11 cellular contexts compared by ENCODE assay signal in the genomic region with DNA sequence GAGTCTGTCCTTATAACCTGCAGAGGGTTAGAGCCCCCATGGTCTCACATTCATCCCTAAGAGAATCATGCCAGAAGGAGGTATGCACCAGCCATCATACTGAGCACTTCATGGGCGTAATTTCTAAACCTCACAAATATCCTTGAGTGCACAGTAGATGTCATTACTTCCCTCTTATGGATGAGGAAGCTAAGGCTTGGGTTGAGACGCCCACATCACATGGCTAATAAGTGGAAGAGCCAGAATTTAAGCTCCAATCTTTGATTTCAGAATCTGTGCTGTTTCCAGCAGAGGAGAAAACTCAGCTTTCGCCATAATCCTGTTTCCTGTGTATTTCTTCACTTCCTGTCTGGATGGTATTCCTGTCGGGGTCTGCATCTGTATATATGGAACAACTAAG. TPM values are rescaled to one million over a fixed set of nuclear protein-coding genes. Genes with fewer than 3 reads are reported as not detected.
DNase-seq lines count a peak whose midpoint lies in the region; ATAC-seq and TF ChIP-seq lines count a peak whose summit lies in the region.
"Had no signal": no experiment of that assay in that cellular context is flagged by ENCODE, and none has a peak within 500 bp of the region (broad histone marks: within the 10 kb centered on the region; RNA-seq: fewer than 3 reads in every experiment).

No MANE protein-coding gene starts in this region.

- no peak overlapping the region for H3K18ac ChIP-seq in trophoblast cell (ENCODE audit: low read length)

- H3K27me3 Mint-ChIP-seq in CD14-positive monocyte (ENCODE audit: low read depth in 3 of 3): no peaks in the 10 kb centered on the region
- H3K27me3 Mint-ChIP-seq in dendritic cell treated with granulocyte-macrophage colony-stimulating factor and Interleukin-4, amounts not matched to agents 40 ng/mL and 50 ng/mL, for 4 days: no peaks in the 10 kb centered on the region
- H3K27me3 Mint-ChIP-seq: effector memory CD8-positive, alpha-beta T cell had no signal

- H3K9ac ChIP-seq in KMS-11: peak overlapping the region; percentile 51; the same call in 1 of the 2 replicates
- H3K9ac ChIP-seq in trophoblast cell (ENCODE audit: low read length): no peak overlapping the region

- H3K4me3 Mint-ChIP-seq in CD14-positive monocyte: no peak overlapping the region
- peak overlapping the region; percentile 13 for H3K4me3 Mint-ChIP-seq in dendritic cell treated with granulocyte-macrophage colony-stimulating factor and Interleukin-4, amounts not matched to agents 40 ng/mL and 50 ng/mL, for 4 days

- no peaks in the 10 kb centered on the region for H3K27me3 ChIP-seq in KMS-11 (ENCODE audit: insufficient read depth, low read depth)
- H3K27me3 ChIP-seq in trophoblast cell (ENCODE audit: insufficient read depth, low read length): no peaks in the 10 kb centered on the region

- peaks cover 85% of the 10 kb centered on the region for H3K4me1 ChIP-seq in KMS-11 (ENCODE audit: low read depth, poor library complexity, severe bottlenecking)
- H3K4me1 ChIP-seq in trophoblast cell (ENCODE audit: control insufficient read depth in 1 of 2, insufficient read depth in 2 of 2, low read length in 2 of 2): peaks cover 7 to 8% of the 10 kb centered on the region in 2 experiments

- CTCF ChIA-PET in GM10248 (lab: Yijun Ruan, JAX): interaction anchor here (1.0 to 22.9 kb wide), 10 partner anchors 10 to 526 kb away, joined by 3 to 543 read pairs (median 8); partner anchors contain the start of genes ALKBH2 and SELPLG

- H3K4me3 ChIP-seq in KMS-11 (IDR thresholded peaks at IDR 0.05; ENCODE audit: insufficient read depth, low read depth, low read length) (no peak overlapping the region), trophoblast cell (ENCODE audit: low read depth, low read length) (no peak overlapping the region)

- no peak overlapping the region for H4K8ac ChIP-seq in trophoblast cell (ENCODE audit: low read depth, low read length)

- DNase-seq in CD14-positive monocyte (ENCODE audit: low spot score): peak; percentile 68
- DNase-seq in trophoblast cell: peak in 1 of 2 donors; percentile 10
- no peak for DNase-seq in activated CD4-positive, CD25-positive, alpha-beta regulatory T cell (lab: John Stamatoyannopoulos, UW)
- no peak for DNase-seq in mucosa of gallbladder (ENCODE audit: low spot score)
- no peak for DNase-seq in GM10248 (ENCODE audit: extremely low spot score)
- DNase-seq: anterior cingulate cortex; effector memory CD8-positive, alpha-beta T cell; NCI-H526 had no signal

- H3K23ac ChIP-seq in trophoblast cell (ENCODE audit: low read length): no peak overlapping the region

- no peaks in the 10 kb centered on the region for H3K9me3 ChIP-seq in trophoblast cell (ENCODE audit: insufficient read depth, low read depth, low read length)

- H3K79me1 ChIP-seq in trophoblast cell (ENCODE audit: low read length): peaks cover 27% of the 10 kb centered on the region

- no peaks in the 10 kb centered on the region for H4K20me1 ChIP-seq in KMS-11 (ENCODE audit: insufficient read depth)

- H2BK12ac ChIP-seq in trophoblast cell (ENCODE audit: low read length): no peak overlapping the region

- no peak overlapping the region for H3K14ac ChIP-seq in trophoblast cell (ENCODE audit: low read length)

- H3K79me2 ChIP-seq in KMS-11 (ENCODE audit: insufficient read depth, low read depth) (peaks cover 19% of the 10 kb centered on the region; the same call in 1 of the 2 replicates), trophoblast cell (ENCODE audit: control insufficient read depth, insufficient read depth, low read length, poor library complexity) (peaks cover 8% of the 10 kb centered on the region)

- no peak for ATAC-seq in GM21423 (IDR thresholded peaks at IDR 0.05; ENCODE audit: unreplicated experiment)
- ATAC-seq: effector memory CD8-positive, alpha-beta T cell had no signal

- no peak overlapping the region for H2BK120ac ChIP-seq in trophoblast cell (ENCODE audit: insufficient read depth, low read length, poor library complexity)

- peak overlapping the region; percentile 14 for H2BK5ac ChIP-seq in trophoblast cell (ENCODE audit: low read depth, low read length, poor library complexity)

- H3K9me3 Mint-ChIP-seq in CD14-positive monocyte: no peaks in the 10 kb centered on the region
- H3K9me3 Mint-ChIP-seq in dendritic cell treated with granulocyte-macrophage colony-stimulating factor and Interleukin-4, amounts not matched to agents 40 ng/mL and 50 ng/mL, for 4 days: no peaks in the 10 kb centered on the region
- H3K9me3 Mint-ChIP-seq: effector memory CD8-positive, alpha-beta T cell had no signal

- no peaks in the 10 kb centered on the region for H3K36me3 ChIP-seq in KMS-11 (ENCODE audit: insufficient read depth)
- peaks cover 20 to 47% of the 10 kb centered on the region in 2 experiments for H3K36me3 ChIP-seq in trophoblast cell (ENCODE audit: control insufficient read depth in 1 of 2, insufficient read depth in 2 of 2, low read length in 2 of 2)

- H2AFZ ChIP-seq in KMS-11 (ENCODE audit: low read depth): no peak overlapping the region
- no peak overlapping the region for H2AFZ ChIP-seq in trophoblast cell (ENCODE audit: insufficient read depth, low read length, poor library complexity)

- WGBS in trophoblast cell (ENCODE audit: extremely low coverage, insufficient coverage, insufficient read length): no CpG with 5 or more reads among the region's 4 CpGs

- intact Hi-C loops in CD14-positive monocyte (cut with micrococcal nuclease): loop anchor here in 1 of 2 donors (10.0 kb wide), 1 partner anchor 387 kb away; no protein-coding TSS in a partner anchor
- intact Hi-C loops in dendritic cell treated with granulocyte-macrophage colony-stimulating factor and Interleukin-4, amounts not matched to agents 40 ng/mL and 50 ng/mL, for 4 days (cut with micrococcal nuclease): no loop called here

- H3K36me3 Mint-ChIP-seq in CD14-positive monocyte: peaks cover 50 to 55% of the 10 kb centered on the region in 2 donors
- peaks cover 73% of the 10 kb centered on the region for H3K36me3 Mint-ChIP-seq in dendritic cell treated with granulocyte-macrophage colony-stimulating factor and Interleukin-4, amounts not matched to agents 40 ng/mL and 50 ng/mL, for 4 days (ENCODE audit: low read depth)

- no peak overlapping the region for H3K4ac ChIP-seq in trophoblast cell (ENCODE audit: low read depth, low read length)

- H3K27ac ChIP-seq in KMS-11 (peak overlapping the region; percentile 94), trophoblast cell (ENCODE audit: low read depth, low read length) (peak overlapping the region; percentile 28)

- H3K4me2 ChIP-seq in KMS-11 (peak overlapping the region; percentile 99), trophoblast cell (ENCODE audit: low read length) (no peak overlapping the region)

- POLR2A ChIA-PET in GM10248 (lab: Yijun Ruan, JAX): interaction anchor here (0.5 to 2.4 kb wide), 3 partner anchors 50 to 68 kb away, joined by 3 to 12 read pairs (median 4); no protein-coding TSS in a partner anchor

- H3K27ac Mint-ChIP-seq in CD14-positive monocyte: peak overlapping the region; percentile 73 to 93 (median 91)
- H3K27ac Mint-ChIP-seq in dendritic cell treated with granulocyte-macrophage colony-stimulating factor and Interleukin-4, amounts not matched to agents 40 ng/mL and 50 ng/mL, for 4 days: peak overlapping the region; percentile 86

- H2AK5ac ChIP-seq in trophoblast cell (ENCODE audit: low read length): no peak overlapping the region

- no peak overlapping the region for H4K91ac ChIP-seq in trophoblast cell (ENCODE audit: low read depth, low read length)

- no peak overlapping the region for H4K12ac ChIP-seq in trophoblast cell (ENCODE audit: low read depth, low read length)

- TF ChIP-seq CTCF in CD14-positive monocyte (IDR thresholded peaks at IDR 0.05): no peak
- TF ChIP-seq CTCF in KMS-11 (conservative IDR thresholded peaks at IDR 0.05; ENCODE audit: low read depth, low read length): no peak
- TF ChIP-seq CTCF in GM10248 (IDR thresholded peaks at IDR 0.05; ENCODE audit: control extremely low read depth, extremely low read depth, low read depth, missing control alignments): no peak

- peaks cover 32% of the 10 kb centered on the region for H3K4me1 Mint-ChIP-seq in CD14-positive monocyte
- peaks cover 47% of the 10 kb centered on the region for H3K4me1 Mint-ChIP-seq in dendritic cell treated with granulocyte-macrophage colony-stimulating factor and Interleukin-4, amounts not matched to agents 40 ng/mL and 50 ng/mL, for 4 days (ENCODE audit: low read depth)

RNA-seq across cellular contexts. Expression of gene ISCU, which starts 5.0 kb away (rescaled TPM):
- polyA plus RNA-seq in CD14-positive monocyte: 100 to 1,000 TPM; 111 to 114 TPM
- polyA plus RNA-seq in trophoblast cell (2013): 154 and 158 TPM in 2 replicates
- total RNA-seq in mucosa of gallbladder: 129 TPM

RNA-seq across cellular contexts. Expression of gene SART3, which starts 6.4 kb away (rescaled TPM):
- 10 to 100 TPM; 10.3 to 20.6 TPM for polyA plus RNA-seq in CD14-positive monocyte
- polyA plus RNA-seq in trophoblast cell (2013): 32.5 and 34.0 TPM in 2 replicates
- total RNA-seq in mucosa of gallbladder: 42.3 TPM

RNA-seq across cellular contexts. Expression of gene TMEM119, which starts 30.5 kb away (rescaled TPM):
- polyA plus RNA-seq in CD14-positive monocyte: under 1 TPM; 0.18 to 0.56 TPM
- 16.8 and 19.9 TPM in 2 replicates for polyA plus RNA-seq in trophoblast cell (2013)
- 10.6 TPM for total RNA-seq in mucosa of gallbladder

RNA-seq across cellular contexts. Expression of gene FICD, which starts 52.3 kb away (rescaled TPM):
- polyA plus RNA-seq in CD14-positive monocyte: 1 to 10 TPM; 1.6 to 1.9 TPM
- 4.6 TPM in 2 replicates for polyA plus RNA-seq in trophoblast cell (2013)
- 7.6 TPM for total RNA-seq in mucosa of gallbladder
